Comparison of ENCODE assay signal across 30 cellular contexts in genomic region chr3:31389939-31390338, GRCh38.
"Had no signal": no experiment of that assay in that cellular context is flagged by ENCODE, and none has a peak within 500 bp of the region (broad histone marks: within the 10 kb centered on the region; RNA-seq: fewer than 3 reads in every experiment).

No MANE protein-coding gene starts in this region.

- H3K4me3 ChIP-seq: adrenal gland, body of pancreas, esophagus squamous epithelium, gastroesophageal sphincter, heart right ventricle had no signal

- H3K36me3 Mint-ChIP-seq: activated CD4-positive, alpha-beta memory T cell treated with anti-CD3 and anti-CD28 coated beads for 36 hours; activated naive CD8-positive, alpha-beta T cell treated with anti-CD3 and anti-CD28 coated beads for 36 hours had no signal

- H3K27me3 Mint-ChIP-seq: activated CD4-positive, alpha-beta memory T cell treated with anti-CD3 and anti-CD28 coated beads for 36 hours; activated CD4-positive, alpha-beta T cell treated with anti-CD3 and anti-CD28 coated beads for 36 hours; activated CD4-positive, alpha-beta T cell treated with anti-CD3 and anti-CD28 coated beads, Interleukin-2, amount 10 ng/mL, durations not matched to agents 24 days and 14 days; activated CD8-positive, alpha-beta memory T cell treated with anti-CD3 and anti-CD28 coated beads, Interleukin-2, amount 10 ng/mL, durations not matched to agents 7 days and 5 days; activated naive CD4-positive, alpha-beta T cell treated with anti-CD3 and anti-CD28 coated beads, Interleukin-2, amount 50 U/mL, for 24 hours; activated naive CD8-positive, alpha-beta T cell treated with anti-CD3 and anti-CD28 coated beads for 36 hours; activated naive CD8-positive, alpha-beta T cell treated with anti-CD3 and anti-CD28 coated beads, Interleukin-2, amount 50 U/mL, for 24 hours had no signal

- H3K27me3 ChIP-seq: adrenal gland, body of pancreas, esophagus squamous epithelium, gastroesophageal sphincter, heart right ventricle had no signal

- ATAC-seq: activated CD4-positive, alpha-beta T cell treated with anti-CD3 and anti-CD28 coated beads for 36 hours; activated CD8-positive, alpha-beta memory T cell treated with anti-CD3 and anti-CD28 coated beads, Interleukin-2, amount 10 ng/mL, durations not matched to agents 7 days and 5 days; activated CD8-positive, alpha-beta T cell treated with anti-CD3 and anti-CD28 coated beads, Interleukin-2, amount 10 ng/mL, durations not matched to agents 7 days and 5 days; activated naive CD8-positive, alpha-beta T cell treated with anti-CD3 and anti-CD28 coated beads, Interleukin-2, amount 50 U/mL, for 24 hours; body of pancreas; gastroesophageal sphincter; heart right ventricle had no signal

- H3K4me3 Mint-ChIP-seq: activated CD4-positive, alpha-beta memory T cell treated with anti-CD3 and anti-CD28 coated beads for 36 hours; activated CD4-positive, alpha-beta T cell treated with anti-CD3 and anti-CD28 coated beads for 36 hours; activated CD4-positive, alpha-beta T cell treated with anti-CD3 and anti-CD28 coated beads, Interleukin-2, amount 10 ng/mL, durations not matched to agents 24 days and 14 days; activated CD8-positive, alpha-beta memory T cell treated with anti-CD3 and anti-CD28 coated beads, Interleukin-2, amount 10 ng/mL, durations not matched to agents 7 days and 5 days; activated CD8-positive, alpha-beta T cell treated with anti-CD3 and anti-CD28 coated beads, Interleukin-2, amount 10 ng/mL, durations not matched to agents 7 days and 5 days; activated naive CD4-positive, alpha-beta T cell treated with anti-CD3 and anti-CD28 coated beads for 36 hours; activated naive CD4-positive, alpha-beta T cell treated with anti-CD3 and anti-CD28 coated beads, Interleukin-2, amount 50 U/mL, for 24 hours; activated naive CD8-positive, alpha-beta T cell treated with anti-CD3 and anti-CD28 coated beads for 36 hours; activated naive CD8-positive, alpha-beta T cell treated with anti-CD3 and anti-CD28 coated beads, Interleukin-2, amount 50 U/mL, for 24 hours; activated T-helper 1 cell treated with anti-CD3 and anti-CD28 coated beads, Interleukin-12 subunit alpha, Interleukin-12 subunit beta, Interleukin-2, Interleukin-4 antibody, amounts not matched to agents 30 ng/mL and 10 ng/mL and 1 ng/mL, durations not matched to agents 14 hours and 24 hours and 36 hours had no signal

- H3K27ac Mint-ChIP-seq: activated CD4-positive, alpha-beta memory T cell treated with anti-CD3 and anti-CD28 coated beads for 36 hours; activated CD4-positive, alpha-beta T cell treated with anti-CD3 and anti-CD28 coated beads for 36 hours; activated CD4-positive, alpha-beta T cell treated with anti-CD3 and anti-CD28 coated beads, Interleukin-2, amount 10 ng/mL, durations not matched to agents 24 days and 14 days; activated CD8-positive, alpha-beta memory T cell treated with anti-CD3 and anti-CD28 coated beads, Interleukin-2, amount 10 ng/mL, durations not matched to agents 7 days and 5 days; activated CD8-positive, alpha-beta T cell treated with anti-CD3 and anti-CD28 coated beads, Interleukin-2, amount 10 ng/mL, durations not matched to agents 7 days and 5 days; activated naive CD4-positive, alpha-beta T cell treated with anti-CD3 and anti-CD28 coated beads for 36 hours; activated naive CD4-positive, alpha-beta T cell treated with anti-CD3 and anti-CD28 coated beads, Interleukin-2, amount 50 U/mL, for 24 hours; activated naive CD8-positive, alpha-beta T cell treated with anti-CD3 and anti-CD28 coated beads for 36 hours; activated naive CD8-positive, alpha-beta T cell treated with anti-CD3 and anti-CD28 coated beads, Interleukin-2, amount 50 U/mL, for 24 hours; activated T-helper 1 cell treated with anti-CD3 and anti-CD28 coated beads, Interleukin-12 subunit alpha, Interleukin-12 subunit beta, Interleukin-2, Interleukin-4 antibody, amounts not matched to agents 30 ng/mL and 10 ng/mL and 1 ng/mL, durations not matched to agents 14 hours and 24 hours and 36 hours; activated T-helper 2 cell treated with anti-CD3 and anti-CD28 coated beads, Interferon-gamma antibody, Interleukin-2, Interleukin-4, amounts not matched to agents 10 μg/mL and 5 μg/mL and 100 μg/mL, durations not matched to agents 14 hours and 24 hours and 36 hours had no signal

- H3K27ac ChIP-seq: adrenal gland, body of pancreas, epithelial cell of prostate, esophagus squamous epithelium, gastroesophageal sphincter, heart right ventricle had no signal

- H3K4me1 ChIP-seq: adrenal gland, body of pancreas, esophagus squamous epithelium, gastroesophageal sphincter, heart right ventricle had no signal

- H3K36me3 ChIP-seq: adrenal gland, esophagus squamous epithelium, gastroesophageal sphincter, heart right ventricle had no signal

- H3K9me3 ChIP-seq: adrenal gland, body of pancreas, esophagus squamous epithelium, gastroesophageal sphincter had no signal

- DNase-seq: activated CD4-positive, alpha-beta memory T cell treated with anti-CD3 and anti-CD28 coated beads for 36 hours; activated CD4-positive, alpha-beta T cell treated with anti-CD3 and anti-CD28 coated beads for 36 hours; activated CD4-positive, alpha-beta T cell treated with anti-CD3 and anti-CD28 coated beads, Interleukin-2, amount 10 ng/mL, durations not matched to agents 24 days and 14 days; activated CD4-positive, CD25-positive, alpha-beta regulatory T cell; activated CD4-positive, CD25-positive, alpha-beta regulatory T cell treated with anti-CD3 and anti-CD28 coated beads, Interleukin-2, amount 50 U/mL, for 72 hours; activated CD8-positive, alpha-beta memory T cell treated with anti-CD3 and anti-CD28 coated beads, Interleukin-2, amount 10 ng/mL, durations not matched to agents 7 days and 5 days; activated CD8-positive, alpha-beta memory T cell treated with anti-CD3 and anti-CD28 coated beads, Interleukin-2, amount 50 U/mL, for 4 hours; activated CD8-positive, alpha-beta T cell treated with anti-CD3 and anti-CD28 coated beads, Interleukin-2, amount 10 ng/mL, durations not matched to agents 7 days and 5 days; activated effector memory CD4-positive, alpha-beta T cell treated with anti-CD3 and anti-CD28 coated beads, Interleukin-2, amount 50 U/mL, for 16 hours; activated naive CD4-positive, alpha-beta T cell treated with anti-CD3 and anti-CD28 coated beads for 36 hours; activated naive CD8-positive, alpha-beta T cell treated with anti-CD3 and anti-CD28 coated beads for 36 hours; activated naive CD8-positive, alpha-beta T cell treated with anti-CD3 and anti-CD28 coated beads, Interleukin-2, amount 50 U/mL, for 24 hours; activated T-cell treated with anti-CD3 and anti-CD28 coated beads, Interleukin-2, amount 50 U/mL, for 1 hour; activated T-cell treated with anti-CD3 and anti-CD28 coated beads, Interleukin-2, amount 50 U/mL, for 48 hours; adrenal gland; amygdala; aorta; body of pancreas; cortex of kidney; dermis blood vessel endothelial cell; effector CD4-positive, alpha-beta T cell; esophagus squamous epithelium; foreskin melanocyte; heart right ventricle; T-helper 2 cell had no signal

- H3K4me1 Mint-ChIP-seq: activated CD8-positive, alpha-beta memory T cell treated with anti-CD3 and anti-CD28 coated beads, Interleukin-2, amount 10 ng/mL, durations not matched to agents 7 days and 5 days had no signal
